In the genomic region with DNA sequence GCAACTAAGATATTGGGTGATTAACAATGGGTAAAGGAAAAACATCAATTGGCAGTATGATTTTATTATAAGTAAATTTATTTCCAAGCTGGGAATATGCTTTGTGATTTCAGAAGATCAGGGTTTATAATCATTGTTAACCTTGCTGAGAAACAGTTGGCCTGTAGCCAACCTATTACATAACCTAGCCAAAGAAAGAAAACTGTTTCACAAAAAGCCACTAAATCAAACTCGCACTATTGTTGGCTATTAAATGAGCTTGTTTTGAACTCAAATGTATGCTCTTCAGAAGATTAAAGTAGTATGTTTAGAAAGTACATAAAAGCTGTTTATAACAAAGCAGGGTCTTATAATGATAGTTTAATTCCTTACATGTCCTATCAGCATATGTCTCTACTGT, we compare ENCODE assay signal across 9 cellular contexts.
DNase-seq lines count a peak whose midpoint lies in the region; ATAC-seq and TF ChIP-seq lines count a peak whose summit lies in the region.
"Had no signal": no experiment of that assay in that cellular context is flagged by ENCODE, and none has a peak within 500 bp of the region (broad histone marks: within the 10 kb centered on the region; RNA-seq: fewer than 3 reads in every experiment).

No MANE protein-coding gene starts in this region.

- H3K4me3 Mint-ChIP-seq in activated CD8-positive, alpha-beta T cell treated with anti-CD3 and anti-CD28 coated beads, Interleukin-2, amount 10 ng/mL, durations not matched to agents 7 days and 5 days = no peak overlapping the region

- peaks cover 15% of the 10 kb centered on the region for H3K27me3 Mint-ChIP-seq in activated CD8-positive, alpha-beta T cell treated with anti-CD3 and anti-CD28 coated beads, Interleukin-2, amount 10 ng/mL, durations not matched to agents 7 days and 5 days (ENCODE audit: low read depth)

- H3K27ac Mint-ChIP-seq in activated CD8-positive, alpha-beta T cell treated with anti-CD3 and anti-CD28 coated beads, Interleukin-2, amount 10 ng/mL, durations not matched to agents 7 days and 5 days = no peak overlapping the region

- H3K36me3 Mint-ChIP-seq in activated CD8-positive, alpha-beta T cell treated with anti-CD3 and anti-CD28 coated beads, Interleukin-2, amount 10 ng/mL, durations not matched to agents 7 days and 5 days (ENCODE audit: low read depth) = no peaks in the 10 kb centered on the region

- no peak overlapping the region for H3K4me3 ChIP-seq in astrocyte of the spinal cord (ENCODE audit: low read depth, low read length)

- POLR2A ChIA-PET in activated CD8-positive, alpha-beta T cell treated with anti-CD3 and anti-CD28 coated beads, Interleukin-2, amount 10 ng/mL, durations not matched to agents 7 days and 5 days (lab: Charles Lee) = no interaction called here

- TF ChIP-seq CTCF in astrocyte of the spinal cord (IDR thresholded peaks at IDR 0.05; ENCODE audit: low read depth, low read length) = no peak

- DNase-seq in G401 (ENCODE audit: low spot score) = peak; percentile 77
- DNase-seq in NCI-H1417 treated with DMSO at 0.1 percent for 48 hours (lab: John Stamatoyannopoulos, UW) = peak; percentile 13
- peak; percentile 40 for DNase-seq in astrocyte of the spinal cord (ENCODE audit: low read depth, low spot score)
- DNase-seq in myocyte (ENCODE audit: low read depth) = peak; percentile 49
- DNase-seq in activated CD8-positive, alpha-beta T cell treated with anti-CD3 and anti-CD28 coated beads, Interleukin-2, amount 10 ng/mL, durations not matched to agents 7 days and 5 days = no peak
- no peak for DNase-seq in iPS-NIHi7 (ENCODE audit: extremely low spot score)
- DNase-seq: NCI-H187 had no signal

- ATAC-seq in activated CD8-positive, alpha-beta T cell treated with anti-CD3 and anti-CD28 coated beads, Interleukin-2, amount 10 ng/mL, durations not matched to agents 7 days and 5 days = no peak
- ATAC-seq in GM19463 (IDR thresholded peaks at IDR 0.05; ENCODE audit: unreplicated experiment) (no peak), HG03039 (IDR thresholded peaks at IDR 0.05; ENCODE audit: unreplicated experiment) (no peak)

- CTCF ChIA-PET in activated CD8-positive, alpha-beta T cell treated with anti-CD3 and anti-CD28 coated beads, Interleukin-2, amount 10 ng/mL, durations not matched to agents 7 days and 5 days (lab: Charles Lee) = no interaction called here

- no peaks in the 10 kb centered on the region for H3K9me3 Mint-ChIP-seq in activated CD8-positive, alpha-beta T cell treated with anti-CD3 and anti-CD28 coated beads, Interleukin-2, amount 10 ng/mL, durations not matched to agents 7 days and 5 days (ENCODE audit: insufficient read depth)

- in situ Hi-C loops in G401 (cut with HindIII; ENCODE audit: low sequenced_read_pairs) (no loop called here), astrocyte of the spinal cord (cut with HindIII; ENCODE audit: low sequenced_read_pairs) (no loop called here)

- H3K4me1 Mint-ChIP-seq in activated CD8-positive, alpha-beta T cell treated with anti-CD3 and anti-CD28 coated beads, Interleukin-2, amount 10 ng/mL, durations not matched to agents 7 days and 5 days (ENCODE audit: low read depth) = no peaks in the 10 kb centered on the region

Comparison
In these comparisons a context has a peak if more than half of its experiments do, and no peak if none do; other contexts are left out.
1. DNase-seq: peak in G401 (single experiment), NCI-H1417 treated with DMSO at 0.1 percent for 48 hours (single experiment), astrocyte of the spinal cord (single experiment) and myocyte (single experiment); none in activated CD8-positive, alpha-beta T cell treated with anti-CD3 and anti-CD28 coated beads, Interleukin-2, amount 10 ng/mL, durations not matched to agents 7 days and 5 days (single experiment) and iPS-NIHi7 (single experiment).